Comparison of ENCODE assay signal across 34 cellular contexts in genomic region chr4:173475751-173476150, GRCh38.
"Had no signal": no experiment of that assay in that cellular context is flagged by ENCODE, and none has a peak within 500 bp of the region (broad histone marks: within the 10 kb centered on the region; RNA-seq: fewer than 3 reads in every experiment).

No MANE protein-coding gene starts in this region.

- H3K9ac ChIP-seq: KMS-11 had no signal

- H3K9me3 ChIP-seq: MG63 had no signal

- H3K27me3 ChIP-seq: MG63 had no signal

- DNase-seq: Karpas-422, Kasumi-1, KG1, MG63, MM.1S, MV-4-11, NCI-H1048, NCI-H1092, NCI-H1092 treated with DMSO at 0.1 percent for 48 hours, NCI-H1105, NCI-H1105 treated with DMSO at 0.1 percent for 48 hours, NCI-H1417, NCI-H1417 treated with DMSO at 0.1 percent for 48 hours, NCI-H1436, NCI-H1436 treated with DMSO at 0.1 percent for 48 hours, NCI-H146, NCI-H1694, NCI-H1694 treated with DMSO at 0.1 percent for 48 hours, NCI-H187, NCI-H187 treated with DMSO at 0.1 percent for 48 hours, NCI-H1930, NCI-H2029, NCI-H2029 treated with DMSO at 0.1 percent for 48 hours, NCI-H2081, NCI-H2081 treated with DMSO at 0.1 percent for 48 hours, NCI-H2107, NCI-H2227 treated with DMSO at 0.1 percent for 48 hours, NCI-H226, NCI-H345, NCI-H446, NCI-H446 treated with DMSO at 0.1 percent for 48 hours, NCI-H510A, NCI-H510A treated with DMSO at 0.1 percent for 48 hours had no signal

- H3K36me3 ChIP-seq: MG63 had no signal

- H3K4me3 ChIP-seq: MG63 had no signal
